Comparison of ENCODE assay signal across 9 cellular contexts in genomic region chr2:46935071-46935470, GRCh38.
"Had no signal": no experiment of that assay in that cellular context is flagged by ENCODE, and none has a peak within 500 bp of the region (broad histone marks: within the 10 kb centered on the region; RNA-seq: fewer than 3 reads in every experiment).

No MANE protein-coding gene starts in this region.

- FAIRE-seq: H1, H54, HTR-8/SVneo, K562 had no signal

- H2AFZ ChIP-seq: GM23338 had no signal

- H3K4me2 ChIP-seq: GM23338 had no signal

- ATAC-seq: GM23338, HCT116, K562 had no signal

- DNase-seq: H9, HFFc6, KG1 had no signal

- H3K4me3 ChIP-seq: GM23338, K562 had no signal
